18 cellular contexts compared by ENCODE assay signal in the genomic region with DNA sequence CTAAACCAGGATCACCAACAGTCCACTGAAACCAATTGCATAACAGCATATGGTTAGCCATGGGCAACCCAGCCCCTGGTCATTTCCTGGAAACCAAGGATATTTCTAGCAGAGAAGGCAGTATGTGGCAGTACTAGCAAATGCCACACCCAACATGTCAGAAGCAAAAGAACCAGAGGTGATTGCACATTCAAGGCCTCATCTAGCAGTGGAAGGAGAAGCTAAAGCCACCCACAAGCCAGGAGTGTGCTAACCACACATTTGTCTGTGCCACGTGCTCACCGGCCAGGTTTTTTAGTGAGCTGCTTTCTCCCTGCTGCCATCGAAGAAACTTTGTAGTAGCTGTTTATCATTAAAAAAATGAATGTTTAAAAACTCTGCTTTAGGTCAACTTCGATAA. TPM values are rescaled to one million over a fixed set of nuclear protein-coding genes. Genes with fewer than 3 reads are reported as not detected.
DNase-seq lines count a peak whose midpoint lies in the region; ATAC-seq and FAIRE-seq lines count a peak whose summit lies in the region.
"Had no signal": no experiment of that assay in that cellular context is flagged by ENCODE, and none has a peak within 500 bp of the region (broad histone marks: within the 10 kb centered on the region; RNA-seq: fewer than 3 reads in every experiment).

No MANE protein-coding gene starts in this region.

- H3K4me1 ChIP-seq in naive thymus-derived CD4-positive, alpha-beta T cell (ENCODE audit: control insufficient read depth in 2 of 2, insufficient read depth in 2 of 2, low read length in 2 of 2) = no peaks in the 10 kb centered on the region

- ATAC-seq in GM19351 (IDR thresholded peaks at IDR 0.05; ENCODE audit: unreplicated experiment) (peak; percentile 75), HG03378 (IDR thresholded peaks at IDR 0.05; ENCODE audit: unreplicated experiment) (peak; percentile 58)
- ATAC-seq in naive thymus-derived CD4-positive, alpha-beta T cell = peak; percentile 70

- peak; percentile 73 for DNase-seq in SKM-1 (lab: John Stamatoyannopoulos, UW; ENCODE audit: unreplicated experiment)
- DNase-seq in naive thymus-derived CD4-positive, alpha-beta T cell = no peak
- no peak for DNase-seq in substantia nigra (lab: John Stamatoyannopoulos, UW)
- DNase-seq in SHP77 treated with DMSO at 0.1 percent for 48 hours (lab: John Stamatoyannopoulos, UW) = no peak
- no peak for DNase-seq in HTR-8/SVneo (ENCODE audit: insufficient read length, low spot score)
- DNase-seq: activated CD4-positive, alpha-beta T cell treated with anti-CD3 and anti-CD28 coated beads for 4 hours; CD4-positive, CD25-positive, alpha-beta regulatory T cell; hippocampal formation; NCI-H1048; NCI-H345; PC-9 had no signal

- CTCF ChIA-PET in naive thymus-derived CD4-positive, alpha-beta T cell (lab: Charles Lee) = no interaction called here

- POLR2A ChIA-PET in naive thymus-derived CD4-positive, alpha-beta T cell (lab: Charles Lee) = no interaction called here

- intact Hi-C loops in naive thymus-derived CD4-positive, alpha-beta T cell (cut with micrococcal nuclease) = no loop called here

- H3K4me1 Mint-ChIP-seq in naive thymus-derived CD4-positive, alpha-beta T cell = peaks cover 0 to 14% (median 0%) of the 10 kb centered on the region in 7 donors

- no peaks in the 10 kb centered on the region for H3K9me3 Mint-ChIP-seq in naive thymus-derived CD4-positive, alpha-beta T cell
- H3K9me3 Mint-ChIP-seq: activated T-helper 1 cell treated with anti-CD3 and anti-CD28 coated beads, Interleukin-12 subunit alpha, Interleukin-12 subunit beta, Interleukin-2, Interleukin-4 antibody, amounts not matched to agents 30 ng/mL and 10 ng/mL and 1 ng/mL, durations not matched to agents 14 hours and 24 hours and 36 hours; stimulated activated naive CD8-positive, alpha-beta T cell treated with anti-CD3 and anti-CD28 coated beads, Interleukin-15, Interleukin-2, amounts not matched to agents 100 ng/mL and 50 ng/mL, for 24 hours had no signal

- H3K36me3 Mint-ChIP-seq in naive thymus-derived CD4-positive, alpha-beta T cell = peaks cover 2 to 27% (median 21%) of the 10 kb centered on the region in 5 donors

- H3K27ac ChIP-seq in naive thymus-derived CD4-positive, alpha-beta T cell (ENCODE audit: low read depth, low read length) = no peak overlapping the region
- no peak overlapping the region for H3K27ac ChIP-seq in substantia nigra (ENCODE audit: low read depth, low read length, poor library complexity, severe bottlenecking)
- H3K27ac ChIP-seq: PC-9 had no signal

- H3K36me3 ChIP-seq in naive thymus-derived CD4-positive, alpha-beta T cell (ENCODE audit: control insufficient read depth in 2 of 3, insufficient read depth in 3 of 3, low read length in 3 of 3) = no peaks in the 10 kb centered on the region

- FAIRE-seq in HTR-8/SVneo (lab: Jason Lieb, UNC) = no peak
- FAIRE-seq: astrocyte, H1 had no signal

- peaks cover 0 to 5% (median 0%) of the 10 kb centered on the region in 5 donors for H3K27me3 Mint-ChIP-seq in naive thymus-derived CD4-positive, alpha-beta T cell
- H3K27me3 Mint-ChIP-seq: stimulated activated naive CD8-positive, alpha-beta T cell treated with anti-CD3 and anti-CD28 coated beads, Interleukin-15, Interleukin-2, amounts not matched to agents 100 ng/mL and 50 ng/mL, for 24 hours had no signal

- no peaks in the 10 kb centered on the region for H3K27me3 ChIP-seq in naive thymus-derived CD4-positive, alpha-beta T cell (ENCODE audit: control insufficient read depth in 2 of 2, insufficient read depth in 2 of 2, low read length in 2 of 2)

- H3K4me3 Mint-ChIP-seq in naive thymus-derived CD4-positive, alpha-beta T cell = no peak overlapping the region
- H3K4me3 Mint-ChIP-seq: activated T-helper 1 cell treated with anti-CD3 and anti-CD28 coated beads, Interleukin-12 subunit alpha, Interleukin-12 subunit beta, Interleukin-2, Interleukin-4 antibody, amounts not matched to agents 30 ng/mL and 10 ng/mL and 1 ng/mL, durations not matched to agents 14 hours and 24 hours and 36 hours; CD4-positive, CD25-positive, alpha-beta regulatory T cell; stimulated activated naive CD8-positive, alpha-beta T cell treated with anti-CD3 and anti-CD28 coated beads, Interleukin-15, Interleukin-2, amounts not matched to agents 100 ng/mL and 50 ng/mL, for 24 hours had no signal

- no peaks in the 10 kb centered on the region for H3K9me3 ChIP-seq in naive thymus-derived CD4-positive, alpha-beta T cell (ENCODE audit: control insufficient read depth in 2 of 3, low read length in 3 of 3)

- no peak overlapping the region for H3K27ac Mint-ChIP-seq in naive thymus-derived CD4-positive, alpha-beta T cell
- H3K27ac Mint-ChIP-seq: activated T-helper 1 cell treated with anti-CD3 and anti-CD28 coated beads, Interleukin-12 subunit alpha, Interleukin-12 subunit beta, Interleukin-2, Interleukin-4 antibody, amounts not matched to agents 30 ng/mL and 10 ng/mL and 1 ng/mL, durations not matched to agents 14 hours and 24 hours and 36 hours; stimulated activated naive CD8-positive, alpha-beta T cell treated with anti-CD3 and anti-CD28 coated beads, Interleukin-15, Interleukin-2, amounts not matched to agents 100 ng/mL and 50 ng/mL, for 24 hours had no signal

- H3K4me3 ChIP-seq in naive thymus-derived CD4-positive, alpha-beta T cell (ENCODE audit: low read length) = no peak overlapping the region
- H3K4me3 ChIP-seq: PC-9 had no signal

RNA-seq across cellular contexts. Expression of a gene that starts 42.0 kb away (rescaled TPM):
- total RNA-seq in naive thymus-derived CD4-positive, alpha-beta T cell = 1 to 10 TPM; 2.1 to 5.8 (median 3.5) TPM
- polyA plus RNA-seq in naive thymus-derived CD4-positive, alpha-beta T cell = 1 to 10 TPM in 1 of 2 donors, under 1 TPM in 1; 0.91 to 2.0 TPM
- polyA plus RNA-seq: neural cell had no signal
